In the genomic region with DNA sequence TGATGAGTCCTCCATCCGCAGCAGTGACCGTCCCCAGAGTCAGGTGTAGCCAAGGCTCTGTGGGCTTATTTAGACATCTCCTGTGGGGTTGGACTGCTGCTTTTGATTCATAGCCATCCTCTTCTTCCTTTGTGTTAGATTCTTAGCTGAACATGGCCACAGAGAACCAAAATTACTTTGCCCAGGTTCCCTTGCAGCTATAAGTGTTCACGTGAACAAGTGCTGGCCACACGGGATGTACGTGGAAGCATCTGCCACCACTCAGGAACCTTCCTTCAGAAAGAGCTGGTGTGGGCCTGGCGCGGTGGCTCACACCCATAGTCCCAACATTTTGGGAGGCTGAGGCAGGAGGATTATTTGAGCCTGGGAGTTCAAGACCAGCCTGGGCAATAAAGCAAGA, we compare ENCODE assay signal across 10 cellular contexts. TPM values are rescaled to one million over a fixed set of nuclear protein-coding genes. Genes with fewer than 3 reads are reported as not detected.
"Had no signal": no experiment of that assay in that cellular context is flagged by ENCODE, and none has a peak within 500 bp of the region (broad histone marks: within the 10 kb centered on the region; RNA-seq: fewer than 3 reads in every experiment).

No MANE protein-coding gene starts in this region.

- ATAC-seq: HCT116 had no signal

- H2AFZ ChIP-seq: GM23248 had no signal

- H3K9me3 ChIP-seq: HAP-1 had no signal

- H3K9ac ChIP-seq: GM23248 had no signal

- H3K4me3 ChIP-seq: GM23248, HAP-1 had no signal

- FAIRE-seq: HTR-8/SVneo had no signal

- H3K4me1 ChIP-seq: HAP-1 had no signal

- H3K27ac ChIP-seq: GM23248 had no signal

- DNase-seq: GM23248, GOT3, H7, IMR-90, KBM-7 had no signal

RNA-seq across cellular contexts. Expression of a gene that starts 51.5 kb away (rescaled TPM):
- total RNA-seq: GM23248, H4, H7, HT-29, IMR-90 had no signal
- polyA plus RNA-seq: GM23248 had no signal
